ENCODE assay signal across 27 cellular contexts in the genomic region with DNA sequence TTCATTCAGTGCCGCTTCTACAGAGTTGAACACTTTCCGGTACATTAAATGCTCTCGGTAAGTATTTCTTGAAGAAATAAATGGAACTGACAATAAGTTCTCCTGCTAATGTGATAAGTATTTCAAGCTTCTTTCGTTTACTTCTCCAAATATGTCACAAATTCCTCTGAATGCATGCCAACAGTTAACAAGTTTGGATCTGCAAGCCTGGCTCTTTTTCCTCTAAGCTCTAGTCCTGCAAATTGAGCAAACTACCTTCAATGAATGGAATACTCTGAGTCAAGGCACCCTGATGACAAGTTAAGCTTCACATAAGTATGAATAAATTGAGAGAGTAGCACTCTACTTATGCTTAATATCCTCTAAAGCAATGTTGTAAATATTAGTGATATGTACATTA.
DNase-seq lines count a peak whose midpoint lies in the region; ATAC-seq and TF ChIP-seq lines count a peak whose summit lies in the region.
"Had no signal": no experiment of that assay in that cellular context is flagged by ENCODE, and none has a peak within 500 bp of the region (broad histone marks: within the 10 kb centered on the region; RNA-seq: fewer than 3 reads in every experiment).

No MANE protein-coding gene starts in this region.

- H4K12ac ChIP-seq in trophoblast cell (ENCODE audit: low read depth, low read length) = no peak overlapping the region

- H2BK12ac ChIP-seq in trophoblast cell (ENCODE audit: low read length) = no peak overlapping the region

- no peaks in the 10 kb centered on the region for H3K36me3 Mint-ChIP-seq in effector memory CD8-positive, alpha-beta T cell (ENCODE audit: insufficient read depth)
- no peaks in the 10 kb centered on the region for H3K36me3 Mint-ChIP-seq in T-helper 2 cell treated with Interferon-gamma antibody and Interleukin-4, amounts not matched to agents 5 μg/mL and 100 μg/mL, for 36 hours (ENCODE audit: low read depth)
- H3K36me3 Mint-ChIP-seq: activated CD8-positive, alpha-beta memory T cell treated with anti-CD3 and anti-CD28 coated beads, Interleukin-2, amount 10 ng/mL, durations not matched to agents 7 days and 5 days; naive B cell had no signal

- no peak overlapping the region for H3K4ac ChIP-seq in trophoblast cell (ENCODE audit: low read depth, low read length)

- no peak overlapping the region for H2BK5ac ChIP-seq in trophoblast cell (ENCODE audit: low read depth, low read length, poor library complexity)

- no peak overlapping the region for H3K23ac ChIP-seq in trophoblast cell (ENCODE audit: low read length)

- H3K4me1 ChIP-seq in RWPE2 (ENCODE audit: insufficient read depth, poor library complexity, severe bottlenecking) (peaks cover 9% of the 10 kb centered on the region), trophoblast cell (ENCODE audit: control insufficient read depth in 1 of 2, insufficient read depth in 2 of 2, low read length in 2 of 2) (no peaks in the 10 kb centered on the region)
- H3K4me1 ChIP-seq: Peyer's patch, upper lobe of right lung had no signal

- H3K9me3 ChIP-seq in RWPE2 (ENCODE audit: severe bottlenecking) = no peaks in the 10 kb centered on the region
- H3K9me3 ChIP-seq in trophoblast cell (ENCODE audit: insufficient read depth, low read depth, low read length) = no peaks in the 10 kb centered on the region
- H3K9me3 ChIP-seq: Peyer's patch, upper lobe of right lung had no signal

- H3K9ac ChIP-seq in trophoblast cell (ENCODE audit: low read length) = no peak overlapping the region

- H3K4me2 ChIP-seq in trophoblast cell (ENCODE audit: low read length) = no peak overlapping the region

- H3K18ac ChIP-seq in trophoblast cell (ENCODE audit: low read length) = no peak overlapping the region

- H3K36me3 ChIP-seq in RWPE2 (ENCODE audit: low read depth) (no peaks in the 10 kb centered on the region), trophoblast cell (ENCODE audit: control insufficient read depth in 1 of 2, insufficient read depth in 2 of 2, low read length in 2 of 2) (no peaks in the 10 kb centered on the region)
- H3K36me3 ChIP-seq: Peyer's patch, upper lobe of right lung had no signal

- H3K4me3 ChIP-seq in RWPE2 (ENCODE audit: severe bottlenecking) (no peak overlapping the region), trophoblast cell (ENCODE audit: low read depth, low read length) (no peak overlapping the region)
- H3K4me3 ChIP-seq: Peyer's patch, upper lobe of right lung had no signal

- peak; percentile 99 for DNase-seq in DMS114 treated with DMSO at 0.1 percent for 48 hours (lab: John Stamatoyannopoulos, UW; ENCODE audit: unreplicated experiment)
- no peak for DNase-seq in RWPE2 (ENCODE audit: low spot score)
- DNase-seq in epithelial cell of prostate (ENCODE audit: low read depth, low spot score) = peak; percentile 61
- peak; percentile 7 to 60 for DNase-seq in trophoblast cell
- DNase-seq in effector memory CD8-positive, alpha-beta T cell = no peak
- DNase-seq in T-helper 2 cell treated with Interferon-gamma antibody and Interleukin-4, amounts not matched to agents 5 μg/mL and 100 μg/mL, for 36 hours (ENCODE audit: low spot score) = no peak
- no peak for DNase-seq in DMS53 (lab: John Stamatoyannopoulos, UW)
- DNase-seq in caudate nucleus (lab: John Stamatoyannopoulos, UW) = no peak
- DNase-seq: activated CD4-positive, alpha-beta T cell treated with anti-CD3 and anti-CD28 coated beads, Interleukin-2, amount 10 ng/mL, durations not matched to agents 24 days and 14 days; activated CD8-positive, alpha-beta memory T cell treated with anti-CD3 and anti-CD28 coated beads, Interleukin-2, amount 10 ng/mL, durations not matched to agents 7 days and 5 days; activated naive CD4-positive, alpha-beta T cell treated with anti-CD3 and anti-CD28 coated beads, Interleukin-2, amount 50 U/mL, for 16 hours; anterior cingulate cortex; DMS 273 treated with DMSO at 0.1 percent for 48 hours; foreskin melanocyte; GDM1; H9; Kasumi-1; naive B cell; NCI-H1694; NCI-H526 treated with DMSO at 0.1 percent for 48 hours; nucleus accumbens; Peyer's patch; small intestine; stimulated activated CD4-positive, alpha-beta T cell treated with anti-CD3 and anti-CD28 coated beads, Interleukin-2, amount 100 ng/mL, for 24 hours; upper lobe of right lung had no signal

- H3K79me2 ChIP-seq in trophoblast cell (ENCODE audit: control insufficient read depth, insufficient read depth, low read length, poor library complexity) = no peaks in the 10 kb centered on the region

- H3K27me3 ChIP-seq in RWPE2 (ENCODE audit: insufficient read depth, poor library complexity, severe bottlenecking) (no peaks in the 10 kb centered on the region), trophoblast cell (ENCODE audit: insufficient read depth, low read length) (no peaks in the 10 kb centered on the region)
- H3K27me3 ChIP-seq: Peyer's patch, upper lobe of right lung had no signal

- no peak overlapping the region for H2AK5ac ChIP-seq in trophoblast cell (ENCODE audit: low read length)

- peak; percentile 72 for ATAC-seq in RWPE2 (ENCODE audit: low read depth)
- no peak for ATAC-seq in effector memory CD8-positive, alpha-beta T cell (replicated peaks)
- ATAC-seq: activated CD8-positive, alpha-beta memory T cell treated with anti-CD3 and anti-CD28 coated beads, Interleukin-2, amount 10 ng/mL, durations not matched to agents 7 days and 5 days; upper lobe of right lung had no signal

- no peak overlapping the region for H2AFZ ChIP-seq in trophoblast cell (ENCODE audit: insufficient read depth, low read length, poor library complexity)

- H3K4me3 Mint-ChIP-seq in effector memory CD8-positive, alpha-beta T cell = no peak overlapping the region
- H3K4me3 Mint-ChIP-seq in T-helper 2 cell treated with Interferon-gamma antibody and Interleukin-4, amounts not matched to agents 5 μg/mL and 100 μg/mL, for 36 hours = no peak overlapping the region
- H3K4me3 Mint-ChIP-seq: activated CD4-positive, alpha-beta T cell treated with anti-CD3 and anti-CD28 coated beads, Interleukin-2, amount 10 ng/mL, durations not matched to agents 24 days and 14 days; activated CD8-positive, alpha-beta memory T cell treated with anti-CD3 and anti-CD28 coated beads, Interleukin-2, amount 10 ng/mL, durations not matched to agents 7 days and 5 days; central memory CD8-positive, alpha-beta T cell; H9; naive B cell; T-helper 1 cell treated with Interleukin-12 subunit alpha and Interleukin-12 subunit beta and Interleukin-4 antibody, amounts not matched to agents 30 μg/mL and 1 μg/mL, for 36 hours had no signal

- WGBS in trophoblast cell (ENCODE audit: extremely low coverage, insufficient coverage, insufficient read length) = no CpG with 5 or more reads among the region's 4 CpGs

- peaks cover 9 to 16% of the 10 kb centered on the region in 2 donors for H3K9me3 Mint-ChIP-seq in effector memory CD8-positive, alpha-beta T cell
- no peaks in the 10 kb centered on the region for H3K9me3 Mint-ChIP-seq in T-helper 2 cell treated with Interferon-gamma antibody and Interleukin-4, amounts not matched to agents 5 μg/mL and 100 μg/mL, for 36 hours
- H3K9me3 Mint-ChIP-seq: activated CD4-positive, alpha-beta T cell treated with anti-CD3 and anti-CD28 coated beads, Interleukin-2, amount 10 ng/mL, durations not matched to agents 24 days and 14 days; H9 had no signal

- no peak overlapping the region for H3K27ac Mint-ChIP-seq in effector memory CD8-positive, alpha-beta T cell
- no peak overlapping the region for H3K27ac Mint-ChIP-seq in T-helper 2 cell treated with Interferon-gamma antibody and Interleukin-4, amounts not matched to agents 5 μg/mL and 100 μg/mL, for 36 hours
- H3K27ac Mint-ChIP-seq: activated CD4-positive, alpha-beta T cell treated with anti-CD3 and anti-CD28 coated beads, Interleukin-2, amount 10 ng/mL, durations not matched to agents 24 days and 14 days; activated CD8-positive, alpha-beta memory T cell treated with anti-CD3 and anti-CD28 coated beads, Interleukin-2, amount 10 ng/mL, durations not matched to agents 7 days and 5 days; H9; naive B cell; T-helper 1 cell treated with Interleukin-12 subunit alpha and Interleukin-12 subunit beta and Interleukin-4 antibody, amounts not matched to agents 30 μg/mL and 1 μg/mL, for 36 hours had no signal

- no peak overlapping the region for H3K14ac ChIP-seq in trophoblast cell (ENCODE audit: low read length)

- H3K4me1 Mint-ChIP-seq in effector memory CD8-positive, alpha-beta T cell (ENCODE audit: low read depth in 2 of 2) = no peaks in the 10 kb centered on the region
- H3K4me1 Mint-ChIP-seq in T-helper 2 cell treated with Interferon-gamma antibody and Interleukin-4, amounts not matched to agents 5 μg/mL and 100 μg/mL, for 36 hours (ENCODE audit: low read depth) = no peaks in the 10 kb centered on the region
- H3K4me1 Mint-ChIP-seq: activated CD4-positive, alpha-beta T cell treated with anti-CD3 and anti-CD28 coated beads, Interleukin-2, amount 10 ng/mL, durations not matched to agents 24 days and 14 days; activated CD8-positive, alpha-beta memory T cell treated with anti-CD3 and anti-CD28 coated beads, Interleukin-2, amount 10 ng/mL, durations not matched to agents 7 days and 5 days; central memory CD8-positive, alpha-beta T cell; naive B cell had no signal

- no peak overlapping the region for H4K8ac ChIP-seq in trophoblast cell (ENCODE audit: low read depth, low read length)

- H4K91ac ChIP-seq in trophoblast cell (ENCODE audit: low read depth, low read length) = no peak overlapping the region

- no peaks in the 10 kb centered on the region for H3K79me1 ChIP-seq in trophoblast cell (ENCODE audit: low read length)

- H3K27me3 Mint-ChIP-seq in effector memory CD8-positive, alpha-beta T cell = no peaks in the 10 kb centered on the region
- H3K27me3 Mint-ChIP-seq in T-helper 2 cell treated with Interferon-gamma antibody and Interleukin-4, amounts not matched to agents 5 μg/mL and 100 μg/mL, for 36 hours (ENCODE audit: low read depth) = no peaks in the 10 kb centered on the region
- H3K27me3 Mint-ChIP-seq: activated CD4-positive, alpha-beta T cell treated with anti-CD3 and anti-CD28 coated beads, Interleukin-2, amount 10 ng/mL, durations not matched to agents 24 days and 14 days; activated CD8-positive, alpha-beta memory T cell treated with anti-CD3 and anti-CD28 coated beads, Interleukin-2, amount 10 ng/mL, durations not matched to agents 7 days and 5 days; central memory CD8-positive, alpha-beta T cell; naive B cell had no signal

- H3K27ac ChIP-seq in RWPE2 (ENCODE audit: poor library complexity, severe bottlenecking) (peak overlapping the region; percentile 26), epithelial cell of prostate (no peak overlapping the region), trophoblast cell (ENCODE audit: low read depth, low read length) (no peak overlapping the region), caudate nucleus (ENCODE audit: low read depth, low read length) (no peak overlapping the region)
- H3K27ac ChIP-seq: Peyer's patch, upper lobe of right lung had no signal

- TF ChIP-seq CTCF in RWPE2 (IDR thresholded peaks at IDR 0.05; ENCODE audit: poor library complexity, severe bottlenecking) = no peak

- H2BK120ac ChIP-seq in trophoblast cell (ENCODE audit: insufficient read depth, low read length, poor library complexity) = no peak overlapping the region

Comparison
In these comparisons a context has a peak if more than half of its experiments do, and no peak if none do; other contexts are left out.
1. DNase-seq: peak in DMS114 treated with DMSO at 0.1 percent for 48 hours (single experiment), epithelial cell of prostate (single experiment) and trophoblast cell (2 of 2); none in RWPE2 (single experiment), effector memory CD8-positive, alpha-beta T cell (0 of 3), T-helper 2 cell treated with Interferon-gamma antibody and Interleukin-4, amounts not matched to agents 5 μg/mL and 100 μg/mL, for 36 hours (single experiment), DMS53 (single experiment) and caudate nucleus (0 of 61).